ENCODE assay signal across 27 cellular contexts in genomic region chr1:203516906-203517305, GRCh38. TPM values are rescaled to one million over a fixed set of nuclear protein-coding genes. Genes with fewer than 3 reads are reported as not detected.
"Had no signal": no experiment of that assay in that cellular context is flagged by ENCODE, and none has a peak within 500 bp of the region (broad histone marks: within the 10 kb centered on the region; RNA-seq: fewer than 3 reads in every experiment).

No MANE protein-coding gene starts in this region.

- H3K4me3 ChIP-seq: cardiac muscle cell, SK-N-MC had no signal

- DNase-seq: activated CD4-positive, alpha-beta memory T cell treated with anti-CD3 and anti-CD28 coated beads, Interleukin-2, amount 10 ng/mL, durations not matched to agents 7 days and 5 days; activated CD4-positive, alpha-beta T cell treated with anti-CD3 and anti-CD28 coated beads for 36 hours; activated CD4-positive, alpha-beta T cell treated with anti-CD3 and anti-CD28 coated beads, Interleukin-2, amount 50 U/mL, for 1 hour; activated gamma-delta T cell; activated naive CD4-positive, alpha-beta T cell treated with anti-CD3 and anti-CD28 coated beads for 36 hours; activated T-cell treated with anti-CD3 and anti-CD28 coated beads for 4 hours; activated T-cell treated with anti-CD3 and anti-CD28 coated beads, Interleukin-2, amount 50 U/mL, for 48 hours; amygdala; brain microvascular endothelial cell; cerebellar nuclear complex; Karpas-422; MM.1S; NCI-H1105; NCI-H1436; NCI-H1694 treated with DMSO at 0.1 percent for 48 hours; NCI-H2029 treated with DMSO at 0.1 percent for 48 hours; NCI-H510A treated with DMSO at 0.1 percent for 48 hours; PC-3; SIG-M5; T-helper 1 cell had no signal

- H3K27ac ChIP-seq: brain microvascular endothelial cell, cardiac muscle cell, SK-N-MC, VCaP had no signal

- ATAC-seq: activated CD4-positive, alpha-beta T cell treated with anti-CD3 and anti-CD28 coated beads for 36 hours; activated T-helper 17 cell treated with anti-CD3 and anti-CD28 coated beads, Interleukin-2, amount 50 U/mL, for 72 hours; PC-3 had no signal

- H3K36me3 ChIP-seq: brain microvascular endothelial cell, cardiac muscle cell had no signal

- H3K27me3 ChIP-seq: brain microvascular endothelial cell had no signal

RNA-seq across cellular contexts. Expression of gene OPTC, which starts 23.0 kb away (rescaled TPM):
- total RNA-seq: activated CD4-positive, alpha-beta memory T cell treated with anti-CD3 and anti-CD28 coated beads, Interleukin-2, amount 10 ng/mL, durations not matched to agents 7 days and 5 days; activated CD4-positive, alpha-beta T cell treated with anti-CD3 and anti-CD28 coated beads for 36 hours; activated CD8-positive, alpha-beta memory T cell treated with anti-CD3 and anti-CD28 coated beads for 36 hours; activated naive CD4-positive, alpha-beta T cell treated with anti-CD3 and anti-CD28 coated beads for 36 hours; activated T-helper 17 cell treated with anti-CD3 and anti-CD28 coated beads, Interleukin-2, amount 50 U/mL, for 72 hours; astrocyte; cardiac muscle cell; PC-3; T-helper 2 cell treated with Interferon-gamma antibody and Interleukin-4, amounts not matched to agents 100 ng/mL and 5 ng/mL, for 36 hours had no signal

RNA-seq across cellular contexts. Expression of gene PRELP, which starts 41.3 kb away (rescaled TPM):
- total RNA-seq: activated CD4-positive, alpha-beta memory T cell treated with anti-CD3 and anti-CD28 coated beads, Interleukin-2, amount 10 ng/mL, durations not matched to agents 7 days and 5 days; activated CD4-positive, alpha-beta T cell treated with anti-CD3 and anti-CD28 coated beads for 36 hours; activated CD8-positive, alpha-beta memory T cell treated with anti-CD3 and anti-CD28 coated beads for 36 hours; activated naive CD4-positive, alpha-beta T cell treated with anti-CD3 and anti-CD28 coated beads for 36 hours; activated T-helper 17 cell treated with anti-CD3 and anti-CD28 coated beads, Interleukin-2, amount 50 U/mL, for 72 hours; cardiac muscle cell; PC-3; T-helper 2 cell treated with Interferon-gamma antibody and Interleukin-4, amounts not matched to agents 100 ng/mL and 5 ng/mL, for 36 hours had no signal
